In the genomic region with DNA sequence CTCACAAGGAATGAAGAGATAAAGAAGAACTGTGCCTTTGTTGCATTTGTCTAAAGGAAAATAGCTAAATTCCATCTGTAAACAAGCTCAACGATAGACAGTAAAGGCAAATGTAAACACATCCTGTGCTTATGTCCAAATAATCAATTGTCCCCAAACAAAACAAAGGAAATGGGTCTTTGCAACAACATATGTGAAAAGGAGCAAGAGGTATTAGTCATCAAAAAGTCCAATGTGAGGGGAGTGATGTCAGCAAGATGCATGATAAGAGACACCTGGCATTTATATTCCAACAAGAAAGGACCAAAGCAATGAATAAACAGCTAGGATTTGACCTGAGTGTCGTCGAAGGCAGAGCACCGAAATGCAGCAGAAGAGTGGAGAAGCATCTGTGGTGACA, we compare ENCODE assay signal across 17 cellular contexts.
DNase-seq lines count a peak whose midpoint lies in the region; ATAC-seq lines count a peak whose summit lies in the region.
"Had no signal": no experiment of that assay in that cellular context is flagged by ENCODE, and none has a peak within 500 bp of the region (broad histone marks: within the 10 kb centered on the region; RNA-seq: fewer than 3 reads in every experiment).

No MANE protein-coding gene starts in this region.

- H3K4me3 Mint-ChIP-seq in activated T-helper 1 cell treated with anti-CD3 and anti-CD28 coated beads, Interleukin-12 subunit alpha, Interleukin-12 subunit beta, Interleukin-2, Interleukin-4 antibody, amounts not matched to agents 30 ng/mL and 10 ng/mL and 1 ng/mL, durations not matched to agents 14 hours and 24 hours and 36 hours, result no peak overlapping the region
- H3K4me3 Mint-ChIP-seq: B cell had no signal

- DNase-seq in NCI-H748 (lab: John Stamatoyannopoulos, UW; ENCODE audit: unreplicated experiment) (peak; percentile 54), NCI-H748 treated with DMSO at 0.1 percent for 48 hours (lab: John Stamatoyannopoulos, UW) (no peak), NCI-H69 (lab: John Stamatoyannopoulos, UW) (peak; percentile 26), left kidney (ENCODE audit: low read depth, low spot score) (peak; percentile 2)
- DNase-seq in activated naive CD4-positive, alpha-beta T cell treated with Interleukin-2 at 50 U/mL for 16 hours, result no peak
- no peak for DNase-seq in activated T-helper 1 cell treated with anti-CD3 and anti-CD28 coated beads, Interleukin-12 subunit alpha, Interleukin-12 subunit beta, Interleukin-2, Interleukin-4 antibody, amounts not matched to agents 30 ng/mL and 10 ng/mL and 1 ng/mL, durations not matched to agents 14 hours and 24 hours and 36 hours (ENCODE audit: low spot score)
- DNase-seq: Caco-2, H7, KG1, NCI-H1105 treated with DMSO at 0.1 percent for 48 hours, NCI-H187 treated with DMSO at 0.1 percent for 48 hours, NCI-H524 had no signal

- H3K9me3 Mint-ChIP-seq in activated T-helper 1 cell treated with anti-CD3 and anti-CD28 coated beads, Interleukin-12 subunit alpha, Interleukin-12 subunit beta, Interleukin-2, Interleukin-4 antibody, amounts not matched to agents 30 ng/mL and 10 ng/mL and 1 ng/mL, durations not matched to agents 14 hours and 24 hours and 36 hours, result peaks cover 15% of the 10 kb centered on the region

- H3K27ac Mint-ChIP-seq in activated T-helper 1 cell treated with anti-CD3 and anti-CD28 coated beads, Interleukin-12 subunit alpha, Interleukin-12 subunit beta, Interleukin-2, Interleukin-4 antibody, amounts not matched to agents 30 ng/mL and 10 ng/mL and 1 ng/mL, durations not matched to agents 14 hours and 24 hours and 36 hours, result no peak overlapping the region
- H3K27ac Mint-ChIP-seq: B cell had no signal

- H3K4me1 Mint-ChIP-seq in activated T-helper 1 cell treated with anti-CD3 and anti-CD28 coated beads, Interleukin-12 subunit alpha, Interleukin-12 subunit beta, Interleukin-2, Interleukin-4 antibody, amounts not matched to agents 30 ng/mL and 10 ng/mL and 1 ng/mL, durations not matched to agents 14 hours and 24 hours and 36 hours (ENCODE audit: low read depth), result no peaks in the 10 kb centered on the region
- H3K4me1 Mint-ChIP-seq: B cell had no signal

- H3K27me3 Mint-ChIP-seq in activated T-helper 1 cell treated with anti-CD3 and anti-CD28 coated beads, Interleukin-12 subunit alpha, Interleukin-12 subunit beta, Interleukin-2, Interleukin-4 antibody, amounts not matched to agents 30 ng/mL and 10 ng/mL and 1 ng/mL, durations not matched to agents 14 hours and 24 hours and 36 hours (ENCODE audit: insufficient read depth), result no peaks in the 10 kb centered on the region
- H3K27me3 Mint-ChIP-seq: B cell had no signal

- intact Hi-C loops in activated T-helper 1 cell treated with anti-CD3 and anti-CD28 coated beads, Interleukin-12 subunit alpha, Interleukin-12 subunit beta, Interleukin-2, Interleukin-4 antibody, amounts not matched to agents 30 ng/mL and 10 ng/mL and 1 ng/mL, durations not matched to agents 14 hours and 24 hours and 36 hours (cut with micrococcal nuclease), result no loop called here

- ATAC-seq in GM21423 (IDR thresholded peaks at IDR 0.05; ENCODE audit: unreplicated experiment) (no peak), GM21619 (IDR thresholded peaks at IDR 0.05; ENCODE audit: unreplicated experiment) (no peak)
- ATAC-seq: HepG2, Panc1 had no signal

- H3K36me3 Mint-ChIP-seq in activated T-helper 1 cell treated with anti-CD3 and anti-CD28 coated beads, Interleukin-12 subunit alpha, Interleukin-12 subunit beta, Interleukin-2, Interleukin-4 antibody, amounts not matched to agents 30 ng/mL and 10 ng/mL and 1 ng/mL, durations not matched to agents 14 hours and 24 hours and 36 hours (ENCODE audit: low read depth), result no peaks in the 10 kb centered on the region

Comparison
In these comparisons a context has a peak if more than half of its experiments do, and no peak if none do; other contexts are left out.
1. DNase-seq: peak in NCI-H748 (single experiment), NCI-H69 (single experiment) and left kidney (single experiment); none in NCI-H748 treated with DMSO at 0.1 percent for 48 hours (single experiment), activated naive CD4-positive, alpha-beta T cell treated with Interleukin-2 at 50 U/mL for 16 hours (single experiment) and activated T-helper 1 cell treated with anti-CD3 and anti-CD28 coated beads, Interleukin-12 subunit alpha, Interleukin-12 subunit beta, Interleukin-2, Interleukin-4 antibody, amounts not matched to agents 30 ng/mL and 10 ng/mL and 1 ng/mL, durations not matched to agents 14 hours and 24 hours and 36 hours (single experiment).